11 cellular contexts compared by ENCODE assay signal in genomic region chr7:8536431-8536830, GRCh38.
DNase-seq lines count a peak whose midpoint lies in the region; ATAC-seq and TF ChIP-seq lines count a peak whose summit lies in the region.
"Had no signal": no experiment of that assay in that cellular context is flagged by ENCODE, and none has a peak within 500 bp of the region (broad histone marks: within the 10 kb centered on the region; RNA-seq: fewer than 3 reads in every experiment).

No MANE protein-coding gene starts in this region.

- ATAC-seq in GM19035 (IDR thresholded peaks at IDR 0.05; ENCODE audit: unreplicated experiment) = peak; percentile 74
- peak; percentile 96 for ATAC-seq in HG02884 (IDR thresholded peaks at IDR 0.05; ENCODE audit: unreplicated experiment)
- no peak for ATAC-seq in Right ventricle myocardium inferior

- TF ChIP-seq CTCF in lower leg skin (IDR thresholded peaks at IDR 0.05) = no peak

- WGBS in lower leg skin, 2 donors = 85% methylated on average over 3 of the region's 3 CpGs

- no peak for TF ChIP-seq POLR2A in lower leg skin (IDR thresholded peaks at IDR 0.05)

- intact Hi-C loops in lower leg skin (cut with DNase I; ENCODE audit: low total_unique reads) = no loop called here
- intact Hi-C loops in Right ventricle myocardium inferior (cut with DNase I) = no loop called here

- no peak overlapping the region for H3K4me3 ChIP-seq in Jurkat, Clone E6-1 (ENCODE audit: low read length)
- H3K4me3 ChIP-seq in lower leg skin (ENCODE audit: low read depth, poor library complexity, severe bottlenecking) = no peak overlapping the region
- H3K4me3 ChIP-seq: suprapubic skin had no signal

- peak; percentile 18 for DNase-seq in DMS 273 treated with DMSO at 0.1 percent for 48 hours (lab: John Stamatoyannopoulos, UW)
- peak; percentile 9 for DNase-seq in Jurkat, Clone E6-1 (ENCODE audit: low read depth, low spot score)
- no peak for DNase-seq in lower leg skin (ENCODE audit: low spot score in 2 of 2)
- DNase-seq in Right ventricle myocardium inferior (ENCODE audit: missing footprints) = no peak
- no peak for DNase-seq in DMS114 treated with DMSO at 0.1 percent for 48 hours (lab: John Stamatoyannopoulos, UW; ENCODE audit: unreplicated experiment)
- DNase-seq in GM03348 (ENCODE audit: low spot score) = no peak
- DNase-seq: BE2C, NCI-H187 had no signal

Comparison
In these comparisons a context has a peak if more than half of its experiments do, and no peak if none do; other contexts are left out.
1. DNase-seq: peak in DMS 273 treated with DMSO at 0.1 percent for 48 hours (single experiment) and Jurkat, Clone E6-1 (single experiment); none in lower leg skin (0 of 2), Right ventricle myocardium inferior (single experiment), DMS114 treated with DMSO at 0.1 percent for 48 hours (single experiment) and GM03348 (single experiment).